In the genomic region with DNA sequence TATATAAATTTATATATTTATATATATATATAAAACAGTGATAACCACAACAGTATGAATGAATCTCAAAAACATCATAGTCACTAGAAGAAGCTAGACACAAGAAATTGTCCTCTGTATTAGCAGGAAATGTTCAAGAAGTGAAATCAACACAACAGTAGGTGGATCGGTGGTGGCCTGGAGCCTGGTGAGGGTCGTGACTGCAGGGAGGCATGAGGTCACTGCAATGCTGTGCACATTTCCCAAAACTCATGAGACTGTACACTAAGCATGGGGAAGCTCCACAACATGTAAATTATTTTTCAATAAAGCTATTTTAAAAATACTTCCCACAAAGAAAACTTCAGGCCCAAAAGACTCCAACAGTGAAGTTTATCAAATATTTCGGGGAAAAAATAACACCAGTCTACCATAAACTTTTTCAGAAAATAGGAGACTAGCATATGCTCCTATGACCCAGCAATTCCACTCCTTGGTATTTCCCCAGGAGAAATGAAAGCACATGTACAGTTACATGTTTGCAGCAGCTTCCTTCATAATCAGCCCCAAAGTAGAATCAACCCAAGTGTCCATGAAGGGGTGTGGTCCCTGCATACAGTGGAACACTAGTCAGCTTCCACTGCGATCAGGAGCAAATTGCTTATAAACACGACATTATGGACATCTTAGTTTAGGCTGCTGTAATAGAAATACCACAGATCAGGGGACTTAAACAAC, we compare ENCODE assay signal across 1 cellular context.
TF ChIP-seq lines count a peak whose summit lies in the region.

No MANE protein-coding gene starts in this region.

TF ChIP-seq in HEK293, 187 proteins besides CTCF, POLR2A, EP300 and RAD21:
- TF ChIP-seq ZNF140 (tag by site-specific recombination; IDR thresholded peaks at IDR 0.05) (peak; percentile 95; the same call in 1 of the 2 replicates), ZNF394 (tag by site-specific recombination; IDR thresholded peaks at IDR 0.05; ENCODE audit: borderline replicate concordance) (no peak)
